Comparison of ENCODE assay signal across 15 cellular contexts in the genomic region with DNA sequence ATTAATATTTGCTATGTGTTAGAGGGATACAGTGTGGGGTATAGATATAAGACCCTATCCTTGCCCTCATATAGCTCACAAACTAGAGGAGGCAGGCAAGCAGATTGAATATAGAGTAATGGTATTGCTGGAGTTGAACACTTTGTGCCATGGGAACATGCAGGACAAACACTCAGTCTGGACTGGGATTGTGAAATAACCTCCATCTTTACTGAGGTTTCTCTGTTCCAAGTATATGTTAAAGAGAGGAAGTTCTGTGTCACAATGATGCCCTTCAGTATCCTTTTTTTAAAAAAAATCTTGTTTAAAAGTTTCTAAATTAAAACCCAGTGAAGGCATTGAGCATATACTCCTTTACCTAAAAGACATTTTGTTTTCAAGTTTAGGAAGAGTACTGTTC.
DNase-seq lines count a peak whose midpoint lies in the region; TF ChIP-seq lines count a peak whose summit lies in the region.
"Had no signal": no experiment of that assay in that cellular context is flagged by ENCODE, and none has a peak within 500 bp of the region (broad histone marks: within the 10 kb centered on the region; RNA-seq: fewer than 3 reads in every experiment).

No MANE protein-coding gene starts in this region.

- DNase-seq in Kasumi-1 (lab: John Stamatoyannopoulos, UW) (peak; percentile 46 to 48), NOMO-1 treated with DMSO at 0.1 percent for 48 hours (lab: John Stamatoyannopoulos, UW; ENCODE audit: unreplicated experiment) (peak; percentile 77), cardiac fibroblast (ENCODE audit: low read depth in 2 of 2) (peak; percentile 9 to 21), NCI-H510A (lab: John Stamatoyannopoulos, UW) (no peak), SHP77 treated with DMSO at 0.1 percent for 48 hours (lab: John Stamatoyannopoulos, UW) (no peak), DMS53 (lab: John Stamatoyannopoulos, UW) (no peak)
- DNase-seq in activated naive CD4-positive, alpha-beta T cell treated with anti-CD3 and anti-CD28 coated beads, Interleukin-2, amount 50 U/mL, for 16 hours = no peak
- DNase-seq: BE2C; CD8-positive, alpha-beta T cell; DND-41; HFFc6; NCI-H146; NCI-H2081; NCI-H524; SJCRH30 had no signal

- no peak overlapping the region for H3K4me3 ChIP-seq in cardiac fibroblast (replicated peaks in 1 of 2; ENCODE audit: low read depth in 2 of 2, low read length in 2 of 2)
- H3K4me3 ChIP-seq: SJCRH30 had no signal

- TF ChIP-seq CTCF in cardiac fibroblast (IDR thresholded peaks at IDR 0.05; ENCODE audit: low read depth, low read length) = no peak

Comparison
In these comparisons a context has a peak if more than half of its experiments do, and no peak if none do; other contexts are left out.
1. DNase-seq: peak in Kasumi-1 (2 of 2), NOMO-1 treated with DMSO at 0.1 percent for 48 hours (single experiment) and cardiac fibroblast (2 of 2); none in NCI-H510A (single experiment), SHP77 treated with DMSO at 0.1 percent for 48 hours (single experiment), DMS53 (single experiment) and activated naive CD4-positive, alpha-beta T cell treated with anti-CD3 and anti-CD28 coated beads, Interleukin-2, amount 50 U/mL, for 16 hours (single experiment).